Comparison of ENCODE assay signal across 29 cellular contexts in genomic region chr1:188986751-188987417, GRCh38.
DNase-seq lines count a peak whose midpoint lies in the region; ATAC-seq and TF ChIP-seq lines count a peak whose summit lies in the region.
"Had no signal": no experiment of that assay in that cellular context is flagged by ENCODE, and none has a peak within 500 bp of the region (broad histone marks: within the 10 kb centered on the region; RNA-seq: fewer than 3 reads in every experiment).

No MANE protein-coding gene starts in this region.

- no peaks in the 10 kb centered on the region for H3K27me3 Mint-ChIP-seq in naive thymus-derived CD4-positive, alpha-beta T cell
- H3K27me3 Mint-ChIP-seq: activated B cell treated with CpG ODN at 0.5 μM for 24 hours; activated CD4-positive, alpha-beta T cell treated with anti-CD3 and anti-CD28 coated beads, Interleukin-2, amount 10 ng/mL, durations not matched to agents 7 days and 5 days; activated naive CD8-positive, alpha-beta T cell treated with anti-CD3 and anti-CD28 coated beads for 36 hours; CD4-positive, alpha-beta memory T cell; stimulated activated naive CD8-positive, alpha-beta T cell treated with anti-CD3 and anti-CD28 coated beads, Interleukin-15, amount 100 ng/mL, for 72 hours; T-cell had no signal

- H3K9me3 Mint-ChIP-seq in naive thymus-derived CD4-positive, alpha-beta T cell, result peaks cover 0 to 32% (median 14%) of the 10 kb centered on the region in 11 donors

- POLR2A ChIA-PET in naive thymus-derived CD4-positive, alpha-beta T cell (lab: Charles Lee), result no interaction called here

- no peak overlapping the region for H3K4me3 ChIP-seq in GM12865 (ENCODE audit: low read depth, low read length)
- no peak overlapping the region for H3K4me3 ChIP-seq in NT2/D1 (ENCODE audit: insufficient read length, low read depth)
- no peak overlapping the region for H3K4me3 ChIP-seq in naive thymus-derived CD4-positive, alpha-beta T cell (ENCODE audit: low read length)
- H3K4me3 ChIP-seq: breast epithelium, left lung, Peyer's patch, right lobe of liver, vagina had no signal

- no peaks in the 10 kb centered on the region for H3K27me3 ChIP-seq in NT2/D1 (ENCODE audit: insufficient read depth, insufficient read length)
- no peaks in the 10 kb centered on the region for H3K27me3 ChIP-seq in naive thymus-derived CD4-positive, alpha-beta T cell (ENCODE audit: control insufficient read depth in 2 of 2, insufficient read depth in 2 of 2, low read length in 2 of 2)
- H3K27me3 ChIP-seq: breast epithelium, left lung, neutrophil, Peyer's patch, right lobe of liver, vagina had no signal

- no peak overlapping the region for H3K9ac ChIP-seq in NT2/D1 (ENCODE audit: insufficient read length, low read depth)

- peaks cover 4% of the 10 kb centered on the region for H3K4me1 ChIP-seq in NT2/D1 (ENCODE audit: insufficient read depth, insufficient read length)
- H3K4me1 ChIP-seq in naive thymus-derived CD4-positive, alpha-beta T cell (ENCODE audit: control insufficient read depth in 2 of 2, insufficient read depth in 2 of 2, low read length in 2 of 2), result no peaks in the 10 kb centered on the region
- H3K4me1 ChIP-seq: breast epithelium, left lung, Peyer's patch, right lobe of liver, vagina had no signal

- CTCF ChIA-PET in naive thymus-derived CD4-positive, alpha-beta T cell (lab: Charles Lee), result no interaction called here

- H3K36me3 Mint-ChIP-seq in naive thymus-derived CD4-positive, alpha-beta T cell, result no peaks in the 10 kb centered on the region
- H3K36me3 Mint-ChIP-seq: activated naive CD8-positive, alpha-beta T cell treated with anti-CD3 and anti-CD28 coated beads for 36 hours; CD4-positive, alpha-beta memory T cell; T-cell had no signal

- H3K4me1 Mint-ChIP-seq in naive thymus-derived CD4-positive, alpha-beta T cell, result no peaks in the 10 kb centered on the region
- H3K4me1 Mint-ChIP-seq: activated B cell treated with CpG ODN at 0.5 μM for 24 hours; activated CD4-positive, alpha-beta T cell treated with anti-CD3 and anti-CD28 coated beads, Interleukin-2, amount 10 ng/mL, durations not matched to agents 7 days and 5 days; activated naive CD8-positive, alpha-beta T cell treated with anti-CD3 and anti-CD28 coated beads for 36 hours; CD4-positive, alpha-beta memory T cell; stimulated activated naive CD8-positive, alpha-beta T cell treated with anti-CD3 and anti-CD28 coated beads, Interleukin-15, amount 100 ng/mL, for 72 hours; T-cell had no signal

- intact Hi-C loops in posterior vena cava (cut with DNase I), result no loop called here
- intact Hi-C loops in naive thymus-derived CD4-positive, alpha-beta T cell (cut with micrococcal nuclease), result no loop called here

- DNase-seq in GM12865 (ENCODE audit: low read depth) (peak; percentile 1), NT2/D1 (ENCODE audit: low read depth, low spot score) (peak; percentile 36), fibroblast of peridontal ligament (ENCODE audit: extremely low read depth) (peak; percentile 1), posterior vena cava (ENCODE audit: low spot score) (peak; percentile 45), HCEC 1CT (no peak), NCI-H1930 (lab: John Stamatoyannopoulos, UW) (no peak)
- no peak for DNase-seq in naive thymus-derived CD4-positive, alpha-beta T cell
- no peak for DNase-seq in activated T-cell treated with anti-CD3 and anti-CD28 coated beads, Interleukin-2, amount 50 U/mL, for 1 hour
- DNase-seq: activated B cell treated with CpG ODN at 0.5 μM for 24 hours; activated CD4-positive, alpha-beta T cell treated with anti-CD3 and anti-CD28 coated beads, Interleukin-2, amount 10 ng/mL, durations not matched to agents 7 days and 5 days; activated effector memory CD4-positive, alpha-beta T cell treated with anti-CD3 and anti-CD28 coated beads, Interleukin-2, amount 50 U/mL, for 16 hours; activated naive CD8-positive, alpha-beta T cell treated with anti-CD3 and anti-CD28 coated beads for 36 hours; anterior cingulate cortex; CD4-positive, alpha-beta memory T cell; DMS 273 treated with DMSO at 0.1 percent for 48 hours; effector CD4-positive, alpha-beta T cell; HFFc6; KBM-7; NCI-H1092 treated with DMSO at 0.1 percent for 48 hours; NCI-H187 treated with DMSO at 0.1 percent for 48 hours; NCI-H2227 treated with DMSO at 0.1 percent for 48 hours; Peyer's patch; right lobe of liver; stimulated activated naive CD8-positive, alpha-beta T cell treated with anti-CD3 and anti-CD28 coated beads, Interleukin-15, amount 100 ng/mL, for 72 hours; T-cell had no signal

- no peaks in the 10 kb centered on the region for H3K36me3 ChIP-seq in NT2/D1 (ENCODE audit: insufficient read depth, insufficient read length, low read length)
- no peaks in the 10 kb centered on the region for H3K36me3 ChIP-seq in naive thymus-derived CD4-positive, alpha-beta T cell (ENCODE audit: control insufficient read depth in 2 of 3, insufficient read depth in 3 of 3, low read length in 3 of 3)
- H3K36me3 ChIP-seq: breast epithelium, left lung, neutrophil, Peyer's patch, right lobe of liver, vagina had no signal

- no peaks in the 10 kb centered on the region for H3K9me3 ChIP-seq in NT2/D1 (ENCODE audit: insufficient read depth, low read length)
- H3K9me3 ChIP-seq in naive thymus-derived CD4-positive, alpha-beta T cell (ENCODE audit: control insufficient read depth in 2 of 3, low read length in 3 of 3), result no peaks in the 10 kb centered on the region
- H3K9me3 ChIP-seq: breast epithelium, Peyer's patch, right lobe of liver, vagina had no signal

- no peak for ATAC-seq in naive thymus-derived CD4-positive, alpha-beta T cell
- ATAC-seq: left lung; right lobe of liver; stimulated activated naive CD8-positive, alpha-beta T cell treated with anti-CD3 and anti-CD28 coated beads, Interleukin-15, amount 100 ng/mL, for 72 hours; T-cell had no signal

- H3K4me3 Mint-ChIP-seq in naive thymus-derived CD4-positive, alpha-beta T cell, result no peak overlapping the region
- H3K4me3 Mint-ChIP-seq: activated B cell treated with CpG ODN at 0.5 μM for 24 hours; activated CD4-positive, alpha-beta T cell treated with anti-CD3 and anti-CD28 coated beads, Interleukin-2, amount 10 ng/mL, durations not matched to agents 7 days and 5 days; activated naive CD8-positive, alpha-beta T cell treated with anti-CD3 and anti-CD28 coated beads for 36 hours; CD4-positive, alpha-beta memory T cell; HFFc6; stimulated activated naive CD8-positive, alpha-beta T cell treated with anti-CD3 and anti-CD28 coated beads, Interleukin-15, amount 100 ng/mL, for 72 hours; T-cell had no signal

- no peak overlapping the region for H3K27ac Mint-ChIP-seq in naive thymus-derived CD4-positive, alpha-beta T cell
- H3K27ac Mint-ChIP-seq: activated B cell treated with CpG ODN at 0.5 μM for 24 hours; activated CD4-positive, alpha-beta T cell treated with anti-CD3 and anti-CD28 coated beads, Interleukin-2, amount 10 ng/mL, durations not matched to agents 7 days and 5 days; activated naive CD8-positive, alpha-beta T cell treated with anti-CD3 and anti-CD28 coated beads for 36 hours; CD4-positive, alpha-beta memory T cell; HFFc6; stimulated activated naive CD8-positive, alpha-beta T cell treated with anti-CD3 and anti-CD28 coated beads, Interleukin-15, amount 100 ng/mL, for 72 hours; T-cell had no signal

- H3K27ac ChIP-seq in naive thymus-derived CD4-positive, alpha-beta T cell (ENCODE audit: low read depth, low read length), result no peak overlapping the region
- H3K27ac ChIP-seq: breast epithelium, left lung, neutrophil, Peyer's patch, right lobe of liver, vagina had no signal

- TF ChIP-seq CTCF in GM12865 (IDR thresholded peaks at IDR 0.05; ENCODE audit: insufficient read depth, low read depth, low read length, missing control alignments), result no peak

Comparison
In these comparisons a context has a peak if more than half of its experiments do, and no peak if none do; other contexts are left out.
1. DNase-seq: peak in GM12865 (single experiment), NT2/D1 (single experiment), fibroblast of peridontal ligament (single experiment) and posterior vena cava (single experiment); none in HCEC 1CT (single experiment), naive thymus-derived CD4-positive, alpha-beta T cell (0 of 9), activated T-cell treated with anti-CD3 and anti-CD28 coated beads, Interleukin-2, amount 50 U/mL, for 1 hour (single experiment) and NCI-H1930 (0 of 2).